In genomic region chr1:31677401-31677800, GRCh38 we compare ENCODE assay signal across 34 cellular contexts. TPM values are rescaled to one million over a fixed set of nuclear protein-coding genes. Genes with fewer than 3 reads are reported as not detected.
"Had no signal": no experiment of that assay in that cellular context is flagged by ENCODE, and none has a peak within 500 bp of the region (broad histone marks: within the 10 kb centered on the region; RNA-seq: fewer than 3 reads in every experiment).

No MANE protein-coding gene starts in this region.

- H3K36me3 ChIP-seq: adrenal gland, breast epithelium, cardiac muscle cell, colonic mucosa had no signal

- ATAC-seq: activated CD8-positive, alpha-beta T cell treated with anti-CD3 and anti-CD28 coated beads for 36 hours; activated naive CD8-positive, alpha-beta T cell treated with anti-CD3 and anti-CD28 coated beads, Interleukin-2, amount 50 U/mL, for 24 hours; body of pancreas; gastroesophageal sphincter; WTC11 had no signal

- H3K9me3 Mint-ChIP-seq: activated CD8-positive, alpha-beta T cell treated with anti-CD3 and anti-CD28 coated beads for 36 hours; activated naive CD4-positive, alpha-beta T cell treated with anti-CD3 and anti-CD28 coated beads for 36 hours; activated naive CD4-positive, alpha-beta T cell treated with anti-CD3 and anti-CD28 coated beads, Interleukin-2, amount 50 U/mL, for 24 hours; activated naive CD8-positive, alpha-beta T cell treated with anti-CD3 and anti-CD28 coated beads for 36 hours; activated naive CD8-positive, alpha-beta T cell treated with anti-CD3 and anti-CD28 coated beads, Interleukin-2, amount 50 U/mL, for 24 hours; activated T-helper 1 cell treated with anti-CD3 and anti-CD28 coated beads, Interleukin-12 subunit alpha, Interleukin-12 subunit beta, Interleukin-2, Interleukin-4 antibody, amounts not matched to agents 30 ng/mL and 10 ng/mL and 1 ng/mL, durations not matched to agents 14 hours and 24 hours and 36 hours; activated T-helper 2 cell treated with anti-CD3 and anti-CD28 coated beads, Interferon-gamma antibody, Interleukin-2, Interleukin-4, amounts not matched to agents 10 μg/mL and 5 μg/mL and 100 μg/mL, durations not matched to agents 14 hours and 24 hours and 36 hours; WTC11 had no signal

- H3K36me3 Mint-ChIP-seq: activated naive CD4-positive, alpha-beta T cell treated with anti-CD3 and anti-CD28 coated beads, Interleukin-2, amount 50 U/mL, for 24 hours; activated naive CD8-positive, alpha-beta T cell treated with anti-CD3 and anti-CD28 coated beads for 36 hours; WTC11 had no signal

- H3K27ac Mint-ChIP-seq: activated CD8-positive, alpha-beta T cell treated with anti-CD3 and anti-CD28 coated beads for 36 hours; activated naive CD4-positive, alpha-beta T cell treated with anti-CD3 and anti-CD28 coated beads for 36 hours; activated naive CD4-positive, alpha-beta T cell treated with anti-CD3 and anti-CD28 coated beads, Interleukin-2, amount 50 U/mL, for 24 hours; activated naive CD8-positive, alpha-beta T cell treated with anti-CD3 and anti-CD28 coated beads for 36 hours; activated naive CD8-positive, alpha-beta T cell treated with anti-CD3 and anti-CD28 coated beads, Interleukin-2, amount 50 U/mL, for 24 hours; activated T-helper 1 cell treated with anti-CD3 and anti-CD28 coated beads, Interleukin-12 subunit alpha, Interleukin-12 subunit beta, Interleukin-2, Interleukin-4 antibody, amounts not matched to agents 30 ng/mL and 10 ng/mL and 1 ng/mL, durations not matched to agents 14 hours and 24 hours and 36 hours; activated T-helper 2 cell treated with anti-CD3 and anti-CD28 coated beads, Interferon-gamma antibody, Interleukin-2, Interleukin-4, amounts not matched to agents 10 μg/mL and 5 μg/mL and 100 μg/mL, durations not matched to agents 14 hours and 24 hours and 36 hours; WTC11 had no signal

- H3K4me1 ChIP-seq: adrenal gland, body of pancreas, breast epithelium, colonic mucosa had no signal

- FAIRE-seq: endometrium, endothelial cell of umbilical vein had no signal

- H3K4me3 ChIP-seq: adrenal gland, body of pancreas, breast epithelium, cardiac muscle cell, colonic mucosa, esophagus squamous epithelium, gastroesophageal sphincter had no signal

- H3K4me1 Mint-ChIP-seq: activated naive CD4-positive, alpha-beta T cell treated with anti-CD3 and anti-CD28 coated beads, Interleukin-2, amount 50 U/mL, for 24 hours; activated naive CD8-positive, alpha-beta T cell treated with anti-CD3 and anti-CD28 coated beads for 36 hours; activated naive CD8-positive, alpha-beta T cell treated with anti-CD3 and anti-CD28 coated beads, Interleukin-2, amount 50 U/mL, for 24 hours; WTC11 had no signal

- H3K27ac ChIP-seq: adrenal gland, body of pancreas, breast epithelium, colonic mucosa, epithelial cell of prostate, esophagus squamous epithelium, gastroesophageal sphincter had no signal

- H3K9me3 ChIP-seq: adrenal gland, body of pancreas, breast epithelium, colonic mucosa, esophagus squamous epithelium, gastroesophageal sphincter had no signal

- DNase-seq: activated CD4-positive, alpha-beta T cell treated with anti-CD3 and anti-CD28 coated beads for 1 hour; activated CD4-positive, alpha-beta T cell treated with anti-CD3 and anti-CD28 coated beads for 4 hours; activated CD4-positive, alpha-beta T cell treated with anti-CD3 and anti-CD28 coated beads, Interleukin-2, amount 50 U/mL, for 1 hour; activated CD4-positive, alpha-beta T cell treated with anti-CD3 and anti-CD28 coated beads, Interleukin-2, amount 50 U/mL, for 48 hours; activated CD8-positive, alpha-beta memory T cell treated with anti-CD3 and anti-CD28 coated beads for 24 hours; activated CD8-positive, alpha-beta T cell treated with anti-CD3 and anti-CD28 coated beads for 36 hours; activated effector memory CD4-positive, alpha-beta T cell treated with anti-CD3 and anti-CD28 coated beads, Interleukin-2, amount 50 U/mL, for 16 hours; activated naive CD4-positive, alpha-beta T cell treated with anti-CD3 and anti-CD28 coated beads for 36 hours; activated naive CD8-positive, alpha-beta T cell treated with anti-CD3 and anti-CD28 coated beads for 36 hours; activated naive CD8-positive, alpha-beta T cell treated with anti-CD3 and anti-CD28 coated beads, Interleukin-2, amount 50 U/mL, for 24 hours; activated T-cell treated with anti-CD3 and anti-CD28 coated beads, Interleukin-2, amount 50 U/mL, for 1 hour; activated T-cell treated with anti-CD3 and anti-CD28 coated beads, Interleukin-2, amount 50 U/mL, for 48 hours; adrenal gland; aorta; body of pancreas; central memory CD4-positive, alpha-beta T cell; cerebellar nuclear complex; colonic mucosa; effector CD8-positive, alpha-beta T cell; esophagus squamous epithelium; foreskin melanocyte; T-helper 2 cell had no signal

- H3K27me3 ChIP-seq: adrenal gland, body of pancreas, breast epithelium, cardiac muscle cell, colonic mucosa, esophagus squamous epithelium, gastroesophageal sphincter had no signal

- H3K4me3 Mint-ChIP-seq: activated CD8-positive, alpha-beta T cell treated with anti-CD3 and anti-CD28 coated beads for 36 hours; activated naive CD4-positive, alpha-beta T cell treated with anti-CD3 and anti-CD28 coated beads for 36 hours; activated naive CD4-positive, alpha-beta T cell treated with anti-CD3 and anti-CD28 coated beads, Interleukin-2, amount 50 U/mL, for 24 hours; activated naive CD8-positive, alpha-beta T cell treated with anti-CD3 and anti-CD28 coated beads for 36 hours; activated naive CD8-positive, alpha-beta T cell treated with anti-CD3 and anti-CD28 coated beads, Interleukin-2, amount 50 U/mL, for 24 hours; activated T-helper 1 cell treated with anti-CD3 and anti-CD28 coated beads, Interleukin-12 subunit alpha, Interleukin-12 subunit beta, Interleukin-2, Interleukin-4 antibody, amounts not matched to agents 30 ng/mL and 10 ng/mL and 1 ng/mL, durations not matched to agents 14 hours and 24 hours and 36 hours; WTC11 had no signal

- H3K27me3 Mint-ChIP-seq: activated naive CD4-positive, alpha-beta T cell treated with anti-CD3 and anti-CD28 coated beads, Interleukin-2, amount 50 U/mL, for 24 hours had no signal

RNA-seq across cellular contexts. Expression of gene COL16A1, which starts 26.4 kb away (rescaled TPM):
- total RNA-seq: activated T-helper 1 cell treated with anti-CD3 and anti-CD28 coated beads, Interleukin-12 subunit alpha, Interleukin-12 subunit beta, Interleukin-2, Interleukin-4 antibody, amounts not matched to agents 30 ng/mL and 10 ng/mL and 1 ng/mL, durations not matched to agents 14 hours and 24 hours and 36 hours; activated T-helper 2 cell treated with anti-CD3 and anti-CD28 coated beads, Interferon-gamma antibody, Interleukin-2, Interleukin-4, amounts not matched to agents 10 μg/mL and 5 μg/mL and 100 μg/mL, durations not matched to agents 14 hours and 24 hours and 36 hours had no signal

RNA-seq across cellular contexts. Expression of gene HCRTR1, which starts 59.9 kb away (rescaled TPM):
- total RNA-seq: activated CD8-positive, alpha-beta T cell treated with anti-CD3 and anti-CD28 coated beads for 36 hours; activated naive CD4-positive, alpha-beta T cell treated with anti-CD3 and anti-CD28 coated beads for 36 hours; activated naive CD8-positive, alpha-beta T cell treated with anti-CD3 and anti-CD28 coated beads for 36 hours; activated T-helper 1 cell treated with anti-CD3 and anti-CD28 coated beads, Interleukin-12 subunit alpha, Interleukin-12 subunit beta, Interleukin-2, Interleukin-4 antibody, amounts not matched to agents 30 ng/mL and 10 ng/mL and 1 ng/mL, durations not matched to agents 14 hours and 24 hours and 36 hours; activated T-helper 2 cell treated with anti-CD3 and anti-CD28 coated beads, Interferon-gamma antibody, Interleukin-2, Interleukin-4, amounts not matched to agents 10 μg/mL and 5 μg/mL and 100 μg/mL, durations not matched to agents 14 hours and 24 hours and 36 hours; body of pancreas; breast epithelium; cardiac muscle cell; colonic mucosa; fibroblast of lung; T-helper 1 cell treated with Interleukin-12 subunit alpha and Interleukin-12 subunit beta and Interleukin-4 antibody, amounts not matched to agents 30 ng/mL and 1 ng/mL, for 36 hours had no signal
- polyA plus RNA-seq: cardiac muscle cell, fibroblast of lung had no signal
